Comparison of ENCODE assay signal across 18 cellular contexts in the genomic region with DNA sequence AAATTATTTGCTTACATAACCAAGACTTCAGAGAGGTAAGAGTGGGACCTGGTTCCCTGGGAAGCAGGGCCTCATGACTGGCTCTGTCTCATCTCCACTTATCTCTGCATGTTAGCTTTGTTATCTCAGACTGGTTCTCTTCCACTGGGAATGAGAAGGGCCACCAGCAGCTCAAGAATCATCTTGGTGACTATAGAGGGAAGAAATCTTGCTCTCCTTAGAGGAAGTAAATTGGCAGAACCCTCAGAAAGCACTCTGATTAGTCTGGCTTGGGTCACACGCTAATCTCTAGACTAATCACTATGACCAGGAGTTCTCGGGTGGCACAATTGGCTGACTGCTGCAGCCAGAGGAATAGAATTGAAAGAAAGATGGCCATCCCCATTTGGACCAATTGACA.
DNase-seq lines count a peak whose midpoint lies in the region; ATAC-seq, FAIRE-seq and TF ChIP-seq lines count a peak whose summit lies in the region.
"Had no signal": no experiment of that assay in that cellular context is flagged by ENCODE, and none has a peak within 500 bp of the region (broad histone marks: within the 10 kb centered on the region; RNA-seq: fewer than 3 reads in every experiment).

No MANE protein-coding gene starts in this region.

- H3K4me2 ChIP-seq in astrocyte (ENCODE audit: low read length) (no peak overlapping the region), mesendoderm (ENCODE audit: low read length) (no peak overlapping the region)
- H3K4me2 ChIP-seq: BLaER1 had no signal

- no peaks in the 10 kb centered on the region for H3K79me1 ChIP-seq in mesendoderm (ENCODE audit: low read length)

- H3K4ac ChIP-seq in mesendoderm (ENCODE audit: low read depth, low read length) = peak overlapping the region; percentile 55

- H3K27ac ChIP-seq in astrocyte (ENCODE audit: low read depth, low read length) = no peak overlapping the region
- H3K27ac ChIP-seq in mesendoderm (ENCODE audit: low read depth, low read length) = no peak overlapping the region
- no peak overlapping the region for H3K27ac ChIP-seq in esophagus muscularis mucosa (replicated peaks in 1 of 4)

- WGBS in mesendoderm (ENCODE audit: extremely low coverage, insufficient coverage, low lambda C conversion rate) = no CpG with 5 or more reads among the region's 2 CpGs
- 100% methylated on average over 2 of the region's 2 CpGs for WGBS in esophagus muscularis mucosa

- H3K27me3 ChIP-seq in astrocyte (ENCODE audit: insufficient read depth, low read length) (no peaks in the 10 kb centered on the region), mesendoderm (ENCODE audit: insufficient read depth, low read length, poor library complexity) (no peaks in the 10 kb centered on the region), esophagus muscularis mucosa (no peaks in the 10 kb centered on the region)
- H3K27me3 ChIP-seq: BLaER1 had no signal

- no peak overlapping the region for H3K4me3 ChIP-seq in astrocyte (ENCODE audit: insufficient read depth, low read depth, low read length)
- H3K4me3 ChIP-seq in mesendoderm (ENCODE audit: low read length) = no peak overlapping the region
- no peak overlapping the region for H3K4me3 ChIP-seq in esophagus muscularis mucosa
- H3K4me3 ChIP-seq: BLaER1 had no signal

- no peaks in the 10 kb centered on the region for H3K9me3 ChIP-seq in astrocyte (ENCODE audit: insufficient read depth, low read depth, low read length)
- no peaks in the 10 kb centered on the region for H3K9me3 ChIP-seq in esophagus muscularis mucosa

- H3K9ac ChIP-seq in astrocyte (ENCODE audit: low read length) = no peak overlapping the region
- H3K9ac ChIP-seq in mesendoderm (ENCODE audit: low read length) = no peak overlapping the region
- H3K9ac ChIP-seq: BLaER1 had no signal

- no peak overlapping the region for H2BK5ac ChIP-seq in mesendoderm (ENCODE audit: low read length)

- TF ChIP-seq CTCF in astrocyte (IDR thresholded peaks at IDR 0.05; ENCODE audit: insufficient read depth, low read depth, low read length) (no peak), esophagus muscularis mucosa (IDR thresholded peaks at IDR 0.05) (no peak)

- H3K27ac Mint-ChIP-seq in activated naive CD8-positive, alpha-beta T cell = peak overlapping the region; percentile 62
- no peak overlapping the region for H3K27ac Mint-ChIP-seq in activated naive CD8-positive, alpha-beta T cell treated with anti-CD3 and anti-CD28 coated beads for 36 hours
- peak overlapping the region; percentile 6 for H3K27ac Mint-ChIP-seq in astrocyte (ENCODE audit: unreplicated experiment)
- H3K27ac Mint-ChIP-seq: H9 had no signal

- no peak for TF ChIP-seq POLR2A in esophagus muscularis mucosa (IDR thresholded peaks at IDR 0.05; ENCODE audit: low read depth)

- H3K23ac ChIP-seq in mesendoderm (ENCODE audit: low read length) = no peak overlapping the region

- H4K8ac ChIP-seq in mesendoderm (ENCODE audit: low read depth, low read length) = no peak overlapping the region

- H3K4me1 ChIP-seq in astrocyte (ENCODE audit: insufficient read depth, low read length) (no peaks in the 10 kb centered on the region), mesendoderm (ENCODE audit: control insufficient read depth, low read depth, low read length) (no peaks in the 10 kb centered on the region), esophagus muscularis mucosa (peaks cover 0 to 3% (median 0%) of the 10 kb centered on the region in 4 donors)

- FAIRE-seq in astrocyte (lab: Jason Lieb, UNC) = no peak
- FAIRE-seq: GM19239, H1 had no signal

- H2AFZ ChIP-seq in astrocyte (ENCODE audit: low read depth, low read length) = no peak overlapping the region

- H3K36me3 Mint-ChIP-seq in activated naive CD8-positive, alpha-beta T cell = no peaks in the 10 kb centered on the region
- no peaks in the 10 kb centered on the region for H3K36me3 Mint-ChIP-seq in activated naive CD8-positive, alpha-beta T cell treated with anti-CD3 and anti-CD28 coated beads for 36 hours
- H3K36me3 Mint-ChIP-seq in astrocyte (ENCODE audit: low read depth, unreplicated experiment) = no peaks in the 10 kb centered on the region
- H3K36me3 Mint-ChIP-seq: CD14-positive monocyte; CD4-positive, alpha-beta memory T cell had no signal

- H2BK120ac ChIP-seq in mesendoderm (ENCODE audit: low read depth, low read length) = no peak overlapping the region

- ATAC-seq in HG02973 (IDR thresholded peaks at IDR 0.05; ENCODE audit: unreplicated experiment) (no peak), HG03439 (IDR thresholded peaks at IDR 0.05; ENCODE audit: unreplicated experiment) (no peak)

- no peak for TF ChIP-seq EP300 in esophagus muscularis mucosa (IDR thresholded peaks at IDR 0.05)

- H2BK15ac ChIP-seq in mesendoderm (replicated peaks; ENCODE audit: low read depth) = no peak overlapping the region

- H3K9me3 Mint-ChIP-seq in activated naive CD8-positive, alpha-beta T cell (ENCODE audit: low read depth) = no peaks in the 10 kb centered on the region
- H3K9me3 Mint-ChIP-seq in activated naive CD8-positive, alpha-beta T cell treated with anti-CD3 and anti-CD28 coated beads for 36 hours = no peaks in the 10 kb centered on the region
- H3K9me3 Mint-ChIP-seq in astrocyte (ENCODE audit: unreplicated experiment) = no peaks in the 10 kb centered on the region
- H3K9me3 Mint-ChIP-seq: CD4-positive, alpha-beta memory T cell; H9 had no signal

- H4K5ac ChIP-seq in mesendoderm (ENCODE audit: low read length) = no peak overlapping the region

- no peak overlapping the region for H3K4me3 Mint-ChIP-seq in activated naive CD8-positive, alpha-beta T cell
- no peak overlapping the region for H3K4me3 Mint-ChIP-seq in activated naive CD8-positive, alpha-beta T cell treated with anti-CD3 and anti-CD28 coated beads for 36 hours
- no peak overlapping the region for H3K4me3 Mint-ChIP-seq in astrocyte (ENCODE audit: unreplicated experiment)
- H3K4me3 Mint-ChIP-seq: CD14-positive monocyte; CD4-positive, alpha-beta memory T cell; H9 had no signal

- H3K4me1 Mint-ChIP-seq in activated naive CD8-positive, alpha-beta T cell (ENCODE audit: low read depth) = peaks cover 13% of the 10 kb centered on the region
- peaks cover 16% of the 10 kb centered on the region for H3K4me1 Mint-ChIP-seq in activated naive CD8-positive, alpha-beta T cell treated with anti-CD3 and anti-CD28 coated beads for 36 hours
- H3K4me1 Mint-ChIP-seq in astrocyte (ENCODE audit: low read depth, unreplicated experiment) = peaks cover 2% of the 10 kb centered on the region

- H2AK5ac ChIP-seq in mesendoderm (ENCODE audit: low read length) = no peak overlapping the region

- H3K36me3 ChIP-seq in astrocyte (ENCODE audit: insufficient read depth, low read length) = no peaks in the 10 kb centered on the region
- no peaks in the 10 kb centered on the region for H3K36me3 ChIP-seq in mesendoderm (ENCODE audit: control insufficient read depth, insufficient read depth, low read length)
- H3K36me3 ChIP-seq in esophagus muscularis mucosa = no peaks in the 10 kb centered on the region
- H3K36me3 ChIP-seq: BLaER1 had no signal

- H3K56ac ChIP-seq in mesendoderm (ENCODE audit: low read length) = no peak overlapping the region

- no peaks in the 10 kb centered on the region for H3K27me3 Mint-ChIP-seq in activated naive CD8-positive, alpha-beta T cell
- no peaks in the 10 kb centered on the region for H3K27me3 Mint-ChIP-seq in activated naive CD8-positive, alpha-beta T cell treated with anti-CD3 and anti-CD28 coated beads for 36 hours
- no peaks in the 10 kb centered on the region for H3K27me3 Mint-ChIP-seq in astrocyte (ENCODE audit: low read depth, unreplicated experiment)
- H3K27me3 Mint-ChIP-seq: CD4-positive, alpha-beta memory T cell had no signal

- no peaks in the 10 kb centered on the region for H4K20me1 ChIP-seq in astrocyte (ENCODE audit: insufficient read depth, low read length)
- H4K20me1 ChIP-seq: BLaER1 had no signal

- no peak for DNase-seq in activated naive CD8-positive, alpha-beta T cell treated with anti-CD3 and anti-CD28 coated beads for 36 hours
- DNase-seq in astrocyte (ENCODE audit: low read depth) = no peak
- peak; percentile 65 for DNase-seq in mesendoderm
- DNase-seq in NCI-H748 (lab: John Stamatoyannopoulos, UW; ENCODE audit: unreplicated experiment) = no peak
- DNase-seq in esophagus muscularis mucosa (ENCODE audit: extremely low spot score) = no peak
- DNase-seq: 8988T; Calu3; CD4-positive, alpha-beta memory T cell; DMS79 treated with DMSO at 0.1 percent for 48 hours; GF-D8; H9 had no signal

- H3K18ac ChIP-seq in mesendoderm (ENCODE audit: low read length) = no peak overlapping the region

- intact Hi-C loops in esophagus muscularis mucosa (cut with DNase I) = no loop called here

- no peaks in the 10 kb centered on the region for H3K79me2 ChIP-seq in astrocyte (ENCODE audit: insufficient read depth, low read length)
- no peaks in the 10 kb centered on the region for H3K79me2 ChIP-seq in mesendoderm (ENCODE audit: control insufficient read depth, insufficient read depth, low read length)
